ENCODE assay signal across 8 cellular contexts in the genomic region with DNA sequence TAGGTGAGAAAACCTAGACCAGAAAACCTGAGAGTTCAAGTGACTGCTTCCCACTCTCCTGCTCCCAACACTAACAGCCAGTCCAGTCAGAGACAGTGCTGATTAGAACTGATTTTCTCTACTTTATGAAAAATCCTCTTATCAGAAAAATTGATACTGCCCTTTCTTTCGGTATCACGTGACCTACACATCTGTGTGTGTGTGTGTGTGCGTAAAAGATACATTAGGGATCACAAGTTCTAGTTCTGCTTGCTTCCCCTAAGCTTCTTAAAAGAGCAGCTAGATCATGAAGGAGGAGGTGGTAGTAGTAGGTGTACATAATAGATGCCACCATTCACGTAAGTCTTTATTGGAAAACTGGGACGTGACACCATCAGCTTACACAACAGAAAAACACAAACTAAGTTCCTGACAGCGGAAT. TPM values are rescaled to one million over a fixed set of nuclear protein-coding genes. Genes with fewer than 3 reads are reported as not detected.
DNase-seq lines count a peak whose midpoint lies in the region; ATAC-seq, FAIRE-seq and TF ChIP-seq lines count a peak whose summit lies in the region.

No MANE protein-coding gene starts in this region.

- H3K27me3 ChIP-seq in Panc1 (ENCODE audit: control insufficient read depth, insufficient read depth, low read length): no peaks in the 10 kb centered on the region
- no peaks in the 10 kb centered on the region for H3K27me3 ChIP-seq in endodermal cell (ENCODE audit: control insufficient read depth, insufficient read depth, low read length, poor library complexity, severe bottlenecking)
- no peaks in the 10 kb centered on the region for H3K27me3 ChIP-seq in pancreas

- CTCF ChIA-PET in Panc1 (lab: Charles Lee): no interaction called here

- peak overlapping the region; percentile 95 for H3K27ac Mint-ChIP-seq in endodermal cell

- no peak for FAIRE-seq in pancreas (lab: Jason Lieb, UNC)

- H3K9me3 ChIP-seq in Panc1 (ENCODE audit: control insufficient read depth, insufficient read depth, low read depth, low read length): no peaks in the 10 kb centered on the region
- no peaks in the 10 kb centered on the region for H3K9me3 ChIP-seq in endodermal cell (ENCODE audit: control insufficient read depth, low read length)
- no peaks in the 10 kb centered on the region for H3K9me3 ChIP-seq in pancreas

- H3K27ac ChIP-seq in Panc1 (ENCODE audit: low read length) (peak overlapping the region; percentile 92), endodermal cell (ENCODE audit: low read depth, low read length) (no peak overlapping the region), pancreas (no peak overlapping the region)

- ATAC-seq in Panc1 (no peak), pancreas (no peak)

- H3K27me3 Mint-ChIP-seq in endodermal cell (ENCODE audit: insufficient read depth): no peaks in the 10 kb centered on the region

- intact Hi-C loops in Panc1 (cut with micrococcal nuclease; ENCODE audit: unreplicated experiment) (no loop called here), pancreas (cut with DNase I) (no loop called here)

- peaks cover 42% of the 10 kb centered on the region for H3K4me1 Mint-ChIP-seq in endodermal cell

- POLR2A ChIA-PET in Panc1 (lab: Charles Lee): interaction anchor here (0.6 kb wide), 1 partner anchor 538 kb away, joined by 16 read pairs; no protein-coding TSS in a partner anchor

- no peaks in the 10 kb centered on the region for H3K9me3 Mint-ChIP-seq in endodermal cell

- WGBS in endodermal cell (ENCODE audit: insufficient coverage in 1 of 2, insufficient read length in 1 of 2), 2 experiments: 56 to 80% methylated on average over 1 to 6 of the region's 6 CpGs
- WGBS in pancreas, 2 donors: 14 to 18% methylated on average over 6 of the region's 6 CpGs

- BruUV-seq in Panc1 (replicated peaks; lab: Mats Ljungman, UMichigan): TSS peak; percentile 71

- H3K4me3 Mint-ChIP-seq in endodermal cell: peak overlapping the region; percentile 95

- in situ Hi-C loops in Panc1 (cut with HindIII; ENCODE audit: low pct_unique_long_range_greater_than_20kb, low sequenced_read_pairs): no loop called here
- in situ Hi-C loops in ACHN (cut with HindIII; ENCODE audit: low pct_ligation_motif_present, low pct_unique_long_range_greater_than_20kb, low sequenced_read_pairs): no loop called here

- H3K36me3 ChIP-seq in Panc1 (ENCODE audit: control insufficient read depth, insufficient read depth, low read length) (peaks cover 2% of the 10 kb centered on the region; the same call in 1 of the 2 replicates), endodermal cell (ENCODE audit: control insufficient read depth, insufficient read depth, low read length) (no peaks in the 10 kb centered on the region), pancreas (no peaks in the 10 kb centered on the region)

- peak; percentile 14 for DNase-seq in NCI-H748 (lab: John Stamatoyannopoulos, UW; ENCODE audit: unreplicated experiment)
- DNase-seq in NCI-H748 treated with DMSO at 0.1 percent for 48 hours (lab: John Stamatoyannopoulos, UW): no peak
- no peak for DNase-seq in Panc1 (ENCODE audit: low read depth, low spot score)
- no peak for DNase-seq in endodermal cell
- DNase-seq in pancreas: no peak
- DNase-seq in ACHN: no peak
- no peak for DNase-seq in DMS79 (lab: John Stamatoyannopoulos, UW)
- DNase-seq in 8988T: no peak

- H3K4me1 ChIP-seq in Panc1 (ENCODE audit: control insufficient read depth, insufficient read depth, low read length) (peaks cover 28% of the 10 kb centered on the region), endodermal cell (ENCODE audit: control insufficient read depth, insufficient read depth, low read length) (peaks cover 11% of the 10 kb centered on the region), pancreas (peaks cover 5 to 26% (median 17%) of the 10 kb centered on the region in 3 donors)

- TF ChIP-seq CTCF in Panc1 (IDR thresholded peaks at IDR 0.05) (no peak), endodermal cell (conservative IDR thresholded peaks at IDR 0.05) (no peak), pancreas (IDR thresholded peaks at IDR 0.05) (no peak)

- H3K4me3 ChIP-seq in Panc1 (ENCODE audit: low read depth in 2 of 2, low read length in 2 of 2) (peak overlapping the region; percentile 83 to 99), endodermal cell (ENCODE audit: low read length) (peak overlapping the region; percentile 94), pancreas (peak overlapping the region in 3 of 4 donors; percentile 80 to 90 (median 85))

- H3K9ac ChIP-seq in endodermal cell (ENCODE audit: extremely low read depth, low read length, poor library complexity, severe bottlenecking): peak overlapping the region; percentile 88

- H3K36me3 Mint-ChIP-seq in endodermal cell (ENCODE audit: low read depth): peaks cover 4% of the 10 kb centered on the region

RNA-seq across cellular contexts. Expression of gene ARL5A, which starts 1.5 kb away (rescaled TPM):
- total RNA-seq in Panc1 (2021; ENCODE audit: unreplicated experiment) (47.5 TPM), endodermal cell (10 to 100 TPM; 72.2 to 77.1 TPM), pancreas (10 to 100 TPM; 14.6 to 27.5 (median 18.4) TPM)
- polyA plus RNA-seq in Panc1 (2012; ENCODE audit: insufficient read length): 24.4 TPM
- polyA plus RNA-seq in endodermal cell (2013, experiment 1 of 2): 37.0 TPM
- polyA plus RNA-seq in endodermal cell (2013, experiment 2 of 2): 40.2 TPM
- polyA plus RNA-seq in pancreas: 1 to 10 TPM; 4.6 to 6.6 TPM
